In genomic region chr1:6743189-6744101, GRCh38 we compare ENCODE assay signal across 8 cellular contexts. TPM values are rescaled to one million over a fixed set of nuclear protein-coding genes. Genes with fewer than 3 reads are reported as not detected.
DNase-seq lines count a peak whose midpoint lies in the region; ATAC-seq and TF ChIP-seq lines count a peak whose summit lies in the region.

No MANE protein-coding gene starts in this region.

- TF ChIP-seq CTCF in cardiac fibroblast (IDR thresholded peaks at IDR 0.05; ENCODE audit: low read depth, low read length) (no peak), left lung (IDR thresholded peaks at IDR 0.05) (no peak)

- peak overlapping the region; percentile 71 to 78 for H3K27ac ChIP-seq in left lung
- peak overlapping the region; percentile 83 for H3K27ac ChIP-seq in thymus (ENCODE audit: low read depth)

- H3K4me1 ChIP-seq in left lung (peaks cover 8 to 22% of the 10 kb centered on the region in 2 donors), thymus (ENCODE audit: control insufficient read depth, insufficient read depth, low read length) (no peaks in the 10 kb centered on the region)

- H3K36me3 ChIP-seq in left lung (no peaks in the 10 kb centered on the region), thymus (ENCODE audit: control insufficient read depth, insufficient read depth) (no peaks in the 10 kb centered on the region)

- H3K4me3 ChIP-seq in cardiac fibroblast (replicated peaks in 1 of 2; ENCODE audit: low read depth in 2 of 2, low read length in 2 of 2) = no peak overlapping the region
- H3K4me3 ChIP-seq in left lung = no peak overlapping the region
- no peak overlapping the region for H3K4me3 ChIP-seq in thymus (ENCODE audit: low read length)

- ATAC-seq in left lung (peak; percentile 92), HG02610 (IDR thresholded peaks at IDR 0.05; ENCODE audit: unreplicated experiment) (no peak), GM21825 (IDR thresholded peaks at IDR 0.05; ENCODE audit: unreplicated experiment) (no peak)

- H3K9me3 ChIP-seq in left lung (no peaks in the 10 kb centered on the region), thymus (ENCODE audit: control insufficient read depth) (no peaks in the 10 kb centered on the region)

- peak; percentile 62 for DNase-seq in activated CD8-positive, alpha-beta memory T cell treated with anti-CD3 and anti-CD28 coated beads for 24 hours
- no peak for DNase-seq in activated CD8-positive, alpha-beta memory T cell treated with anti-CD3 and anti-CD28 coated beads, Interleukin-2, amount 50 U/mL, for 4 hours
- DNase-seq in OCI-M1 (lab: John Stamatoyannopoulos, UW) = peak; percentile 85
- DNase-seq in cardiac fibroblast (ENCODE audit: low read depth in 2 of 2) = peak; percentile 84 to 86
- DNase-seq in left lung = peak in 1 of 2 donors; percentile 45

- intact Hi-C loops in left lung (cut with DNase I) = no loop called here

- H3K27me3 ChIP-seq in left lung (no peaks in the 10 kb centered on the region), thymus (ENCODE audit: control insufficient read depth, insufficient read depth) (no peaks in the 10 kb centered on the region)

- WGBS in thymus = 24% methylated on average over 20 of the region's 20 CpGs

RNA-seq across cellular contexts. Expression of gene CAMTA1, which starts 41.8 kb away (rescaled TPM):
- 10 to 100 TPM; 56.9 to 69.1 TPM for total RNA-seq in left lung
- polyA plus RNA-seq in thymus = 158 TPM

RNA-seq across cellular contexts. Expression of gene DNAJC11, which starts 41.8 kb away (rescaled TPM):
- total RNA-seq in left lung = 10 to 100 TPM; 33.5 to 37.7 TPM
- polyA plus RNA-seq in thymus = 19.9 TPM
